In the genomic region with DNA sequence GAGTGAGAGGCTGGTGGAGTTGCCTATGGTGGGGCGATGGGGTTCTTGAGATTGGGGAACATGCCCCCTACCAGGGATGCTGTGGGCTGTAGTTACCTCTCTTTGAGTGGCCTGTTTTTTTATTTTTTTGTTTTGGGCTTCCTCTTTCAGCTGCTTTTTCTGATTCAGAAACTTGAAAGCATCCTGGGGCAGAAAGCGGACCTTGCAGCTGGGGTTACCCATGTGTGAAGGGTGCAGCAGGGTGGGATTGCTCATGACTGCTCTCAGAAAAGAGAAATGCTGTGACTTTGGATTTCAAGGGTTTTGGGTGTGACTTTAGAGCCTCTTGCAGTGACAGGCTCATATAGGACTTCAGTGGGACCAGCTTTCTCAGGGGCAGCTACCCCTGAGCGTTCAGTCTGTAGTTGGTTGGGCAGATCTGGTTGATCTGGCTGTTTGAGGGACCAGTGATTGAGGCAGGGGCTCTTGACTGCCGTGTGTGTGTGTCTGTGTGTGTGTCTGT, we compare ENCODE assay signal across 8 cellular contexts. TPM values are rescaled to one million over a fixed set of nuclear protein-coding genes. Genes with fewer than 3 reads are reported as not detected.
DNase-seq lines count a peak whose midpoint lies in the region; ATAC-seq, FAIRE-seq and TF ChIP-seq lines count a peak whose summit lies in the region.

No MANE protein-coding gene starts in this region.

- peak overlapping the region; percentile 95 to 99 (median 98) for H3K27ac Mint-ChIP-seq in CD14-positive monocyte
- peak overlapping the region; percentile 59 to 89 for H3K27ac Mint-ChIP-seq in activated naive CD4-positive, alpha-beta T cell treated with anti-CD3 and anti-CD28 coated beads, Interleukin-2, amount 50 U/mL, for 72 hours

- no peak overlapping the region for H3K27ac ChIP-seq in mesendoderm (ENCODE audit: low read depth, low read length)

- H4K5ac ChIP-seq in mesendoderm (ENCODE audit: low read length), result no peak overlapping the region

- peak overlapping the region; percentile 46 for H3K9ac ChIP-seq in mesendoderm (ENCODE audit: low read length)

- peak; percentile 33 for ATAC-seq in HG03439 (IDR thresholded peaks at IDR 0.05; ENCODE audit: unreplicated experiment)
- no peak for ATAC-seq in activated naive CD4-positive, alpha-beta T cell treated with anti-CD3 and anti-CD28 coated beads, Interleukin-2, amount 50 U/mL, for 72 hours

- H3K4me3 ChIP-seq in mesendoderm (ENCODE audit: low read length), result no peak overlapping the region

- H3K27me3 Mint-ChIP-seq in CD14-positive monocyte (ENCODE audit: low read depth in 3 of 3), result peaks cover 0 to 4% (median 2%) of the 10 kb centered on the region in 3 donors

- peaks cover 27 to 29% of the 10 kb centered on the region in 2 donors for H3K36me3 Mint-ChIP-seq in CD14-positive monocyte
- H3K36me3 Mint-ChIP-seq in activated naive CD4-positive, alpha-beta T cell treated with anti-CD3 and anti-CD28 coated beads, Interleukin-2, amount 50 U/mL, for 72 hours, result peaks cover 6 to 35% of the 10 kb centered on the region in 2 donors

- no peak overlapping the region for H2BK5ac ChIP-seq in mesendoderm (ENCODE audit: low read length)

- H2AK5ac ChIP-seq in mesendoderm (ENCODE audit: low read length), result no peak overlapping the region

- no peaks in the 10 kb centered on the region for H3K36me3 ChIP-seq in mesendoderm (ENCODE audit: control insufficient read depth, insufficient read depth, low read length)

- intact Hi-C loops in CD14-positive monocyte (cut with micrococcal nuclease), result loop anchor here in 1 of 2 donors (5.0 kb wide), 2 partner anchors 49 to 51 kb away; no protein-coding TSS in a partner anchor

- DNase-seq in CD14-positive monocyte (ENCODE audit: low spot score), result peak; percentile 86
- DNase-seq in GM19239 (ENCODE audit: insufficient read length, low spot score), result peak; percentile 82
- peak in 1 of 2 donors; percentile 21 for DNase-seq in activated naive CD4-positive, alpha-beta T cell treated with anti-CD3 and anti-CD28 coated beads, Interleukin-2, amount 50 U/mL, for 72 hours (ENCODE audit: low spot score in 2 of 2)
- no peak for DNase-seq in mesendoderm
- DNase-seq in ecto neural progenitor cell (ENCODE audit: low spot score), result no peak
- DNase-seq in putamen (ENCODE audit: low spot score), result no peak
- no peak for DNase-seq in NCI-H2171 treated with DMSO at 0.1 percent for 48 hours (lab: John Stamatoyannopoulos, UW)

- H3K23ac ChIP-seq in mesendoderm (ENCODE audit: low read length), result no peak overlapping the region

- H3K79me2 ChIP-seq in mesendoderm (ENCODE audit: control insufficient read depth, insufficient read depth, low read length), result peaks cover 25% of the 10 kb centered on the region

- WGBS in mesendoderm (ENCODE audit: extremely low coverage, insufficient coverage, low lambda C conversion rate), result no CpG with 5 or more reads among the region's 4 CpGs

- H3K4me3 Mint-ChIP-seq in CD14-positive monocyte, result peak overlapping the region; percentile 90 to 91

- no peak overlapping the region for H3K4ac ChIP-seq in mesendoderm (ENCODE audit: low read depth, low read length)

- peak overlapping the region; percentile 53 for H3K56ac ChIP-seq in mesendoderm (ENCODE audit: low read length)

- H4K8ac ChIP-seq in mesendoderm (ENCODE audit: low read depth, low read length), result no peak overlapping the region

- H2BK120ac ChIP-seq in mesendoderm (ENCODE audit: low read depth, low read length), result no peak overlapping the region

- H3K9me3 Mint-ChIP-seq in CD14-positive monocyte, result no peaks in the 10 kb centered on the region
- H3K9me3 Mint-ChIP-seq in activated naive CD4-positive, alpha-beta T cell treated with anti-CD3 and anti-CD28 coated beads, Interleukin-2, amount 50 U/mL, for 72 hours, result no peaks in the 10 kb centered on the region

- peaks cover 25% of the 10 kb centered on the region for H3K79me1 ChIP-seq in mesendoderm (ENCODE audit: low read length)

- H3K4me1 Mint-ChIP-seq in CD14-positive monocyte, result peaks cover 74% of the 10 kb centered on the region

- peak overlapping the region; percentile 41 for H3K4me2 ChIP-seq in mesendoderm (ENCODE audit: low read length)

- no peaks in the 10 kb centered on the region for H3K27me3 ChIP-seq in mesendoderm (ENCODE audit: insufficient read depth, low read length, poor library complexity)

- FAIRE-seq in GM19239 (lab: Jason Lieb, UNC), result peak; percentile 98

- no peak overlapping the region for H2BK15ac ChIP-seq in mesendoderm (replicated peaks; ENCODE audit: low read depth)

- no peak overlapping the region for H3K18ac ChIP-seq in mesendoderm (ENCODE audit: low read length)

- TF ChIP-seq CTCF in CD14-positive monocyte (IDR thresholded peaks at IDR 0.05), result no peak

- peaks cover 11% of the 10 kb centered on the region for H3K4me1 ChIP-seq in mesendoderm (ENCODE audit: control insufficient read depth, low read depth, low read length)

RNA-seq across cellular contexts. Expression of a gene that starts 1.8 kb away (rescaled TPM):
- 1 to 10 TPM; 6.0 to 8.5 TPM for polyA plus RNA-seq in CD14-positive monocyte
- total RNA-seq in activated naive CD4-positive, alpha-beta T cell treated with anti-CD3 and anti-CD28 coated beads, Interleukin-2, amount 50 U/mL, for 72 hours, result 10 to 100 TPM; 14.9 to 39.6 TPM
- polyA plus RNA-seq in mesendoderm (2013, experiment 1 of 2), result 11.1 TPM
- 11.8 TPM for polyA plus RNA-seq in mesendoderm (2013, experiment 2 of 2)

Comparison
In these comparisons a context has a peak if more than half of its experiments do, and no peak if none do; other contexts are left out.
1. DNase-seq: peak in CD14-positive monocyte (single experiment) and GM19239 (single experiment); none in mesendoderm (single experiment), ecto neural progenitor cell (single experiment), putamen (single experiment) and NCI-H2171 treated with DMSO at 0.1 percent for 48 hours (single experiment).